In genomic region chr13:103140001-103140671, GRCh38 we compare ENCODE assay signal across 9 cellular contexts.
DNase-seq lines count a peak whose midpoint lies in the region; ATAC-seq, FAIRE-seq and TF ChIP-seq lines count a peak whose summit lies in the region.
"Had no signal": no experiment of that assay in that cellular context is flagged by ENCODE, and none has a peak within 500 bp of the region (broad histone marks: within the 10 kb centered on the region; RNA-seq: fewer than 3 reads in every experiment).

No MANE protein-coding gene starts in this region.

- H3K27ac Mint-ChIP-seq in activated T-cell treated with anti-CD3 and anti-CD28 coated beads, Interleukin-2, amount 50 U/mL, for 72 hours: no peak overlapping the region

- H3K27ac ChIP-seq in OCI-LY7 (ENCODE audit: low read depth, low read length, poor library complexity, severe bottlenecking) (no peak overlapping the region), transverse colon (no peak overlapping the region)
- H3K27ac ChIP-seq: upper lobe of left lung had no signal

- H3K9me3 Mint-ChIP-seq in activated T-cell treated with anti-CD3 and anti-CD28 coated beads, Interleukin-2, amount 50 U/mL, for 72 hours: peaks cover 8 to 10% of the 10 kb centered on the region in 2 donors

- peaks cover 0 to 2% of the 10 kb centered on the region in 2 donors for H3K36me3 Mint-ChIP-seq in activated T-cell treated with anti-CD3 and anti-CD28 coated beads, Interleukin-2, amount 50 U/mL, for 72 hours (ENCODE audit: insufficient read depth in 2 of 2)

- no peaks in the 10 kb centered on the region for H3K9me2 ChIP-seq in OCI-LY7 (ENCODE audit: insufficient read depth, low read length)

- POLR2A ChIA-PET in OCI-LY7 (lab: Charles Lee): interaction anchor here (0.8 to 0.9 kb wide), 3 partner anchors 33 to 220 kb away, joined by 3 read pairs; no protein-coding TSS in a partner anchor

- no peaks in the 10 kb centered on the region for H3K27me3 ChIP-seq in transverse colon
- H3K27me3 ChIP-seq: upper lobe of left lung had no signal

- no peak for DNase-seq in D721Med (ENCODE audit: insufficient read length, low spot score)
- peak; percentile 72 for DNase-seq in OCI-LY7 (ENCODE audit: low spot score)
- DNase-seq in glomerular visceral epithelial cell (ENCODE audit: extremely low spot score): peak; percentile 28
- no peak for DNase-seq in transverse colon
- no peak for DNase-seq in GDM1 (lab: John Stamatoyannopoulos, UW)
- no peak for DNase-seq in activated T-cell treated with anti-CD3 and anti-CD28 coated beads, Interleukin-2, amount 50 U/mL, for 72 hours
- DNase-seq: upper lobe of left lung had no signal

- ATAC-seq in GM19372 (IDR thresholded peaks at IDR 0.05; ENCODE audit: low read depth, unreplicated experiment) (peak; percentile 87), HG03108 (IDR thresholded peaks at IDR 0.05; ENCODE audit: unreplicated experiment) (peak; percentile 86)
- no peak for ATAC-seq in activated T-cell treated with anti-CD3 and anti-CD28 coated beads, Interleukin-2, amount 50 U/mL, for 72 hours (replicated peaks in 1 of 2)

- no peak for TF ChIP-seq POLR2A in transverse colon (IDR thresholded peaks at IDR 0.05)

- no peaks in the 10 kb centered on the region for H3K36me3 ChIP-seq in OCI-LY7 (ENCODE audit: insufficient read depth, low read length)
- no peaks in the 10 kb centered on the region for H3K36me3 ChIP-seq in transverse colon
- H3K36me3 ChIP-seq: upper lobe of left lung had no signal

- H3K4me2 ChIP-seq in OCI-LY7 (ENCODE audit: low read length): no peak overlapping the region

- H3K4me1 ChIP-seq in OCI-LY7 (ENCODE audit: insufficient read depth, low read length, poor library complexity, severe bottlenecking): peaks cover 3% of the 10 kb centered on the region
- no peaks in the 10 kb centered on the region for H3K4me1 ChIP-seq in transverse colon
- H3K4me1 ChIP-seq: upper lobe of left lung had no signal

- H3K9me3 ChIP-seq in OCI-LY7 (ENCODE audit: low read length) (no peaks in the 10 kb centered on the region), transverse colon (no peaks in the 10 kb centered on the region)
- H3K9me3 ChIP-seq: upper lobe of left lung had no signal

- CTCF ChIA-PET in OCI-LY7 (lab: Charles Lee; ENCODE audit: unreplicated experiment): interaction anchor here (0.7 kb wide), 1 partner anchor 270 kb away, joined by 4 read pairs; no protein-coding TSS in a partner anchor

- no peak for FAIRE-seq in D721Med (lab: Jason Lieb, UNC)

- no peaks in the 10 kb centered on the region for H3K4me1 Mint-ChIP-seq in activated T-cell treated with anti-CD3 and anti-CD28 coated beads, Interleukin-2, amount 50 U/mL, for 72 hours (ENCODE audit: low read depth)

- intact Hi-C loops in OCI-LY7 (cut with micrococcal nuclease; ENCODE audit: unreplicated experiment) (loop anchor here (1.0 kb wide), 2 partner anchors 107 to 224 kb away; no protein-coding TSS in a partner anchor), transverse colon (cut with DNase I; ENCODE audit: low total_unique reads) (no loop called here)

- H4K20me1 ChIP-seq in OCI-LY7 (ENCODE audit: insufficient read depth, low read length): no peaks in the 10 kb centered on the region

- H3K27me3 Mint-ChIP-seq in activated T-cell treated with anti-CD3 and anti-CD28 coated beads, Interleukin-2, amount 50 U/mL, for 72 hours (ENCODE audit: low read depth): no peaks in the 10 kb centered on the region

- no TSS peak for BruUV-seq in OCI-LY7 (replicated peaks; lab: Mats Ljungman, UMichigan)

- no peak for TF ChIP-seq EP300 in transverse colon (IDR thresholded peaks at IDR 0.05; ENCODE audit: low read depth)

- 55 to 74% methylated on average over 3 to 5 of the region's 5 CpGs for WGBS in transverse colon (ENCODE audit: low coverage in 1 of 2), 2 donors

- in situ Hi-C loops in transverse colon (cut with MboI; ENCODE audit: low pct_ligation_motif_present in 1 of 4, low pct_unique_long_range_greater_than_20kb in 1 of 4, low sequenced_read_pairs in 3 of 4): loop anchor here in 2 of 4 donors (10.0 to 25.0 kb wide), 2 partner anchors 225 to 228 kb away; no protein-coding TSS in a partner anchor

- peak; percentile 58 for TF ChIP-seq CTCF in D721Med (IDR thresholded peaks at IDR 0.05; ENCODE audit: insufficient read depth, missing control alignments)
- TF ChIP-seq CTCF in OCI-LY7 (conservative IDR thresholded peaks at IDR 0.05; ENCODE audit: low read length): peak; percentile 79
- TF ChIP-seq CTCF in transverse colon (IDR thresholded peaks at IDR 0.05): peak; percentile 33 to 45 (median 39)

- H2AFZ ChIP-seq in OCI-LY7 (ENCODE audit: low read length): peak overlapping the region; percentile 78; the same call in 1 of the 2 replicates

- H3K4me3 ChIP-seq in OCI-LY7 (ENCODE audit: low read depth, low read length, poor library complexity, severe bottlenecking) (no peak overlapping the region), transverse colon (no peak overlapping the region)
- H3K4me3 ChIP-seq: upper lobe of left lung had no signal

- no peak overlapping the region for H3K4me3 Mint-ChIP-seq in activated T-cell treated with anti-CD3 and anti-CD28 coated beads, Interleukin-2, amount 50 U/mL, for 72 hours

- no peaks in the 10 kb centered on the region for H3K79me2 ChIP-seq in OCI-LY7 (ENCODE audit: insufficient read depth, low read depth, low read length)

Comparison
In these comparisons a context has a peak if more than half of its experiments do, and no peak if none do; other contexts are left out.
1. DNase-seq: peak in OCI-LY7 (single experiment) and glomerular visceral epithelial cell (single experiment); none in D721Med (single experiment), transverse colon (single experiment), GDM1 (single experiment) and activated T-cell treated with anti-CD3 and anti-CD28 coated beads, Interleukin-2, amount 50 U/mL, for 72 hours (0 of 2).
2. ATAC-seq: peak in GM19372 (single experiment) and HG03108 (single experiment); none in activated T-cell treated with anti-CD3 and anti-CD28 coated beads, Interleukin-2, amount 50 U/mL, for 72 hours (0 of 2).
3. Peak in every context shown above with its lines, with median percentiles within 50 percentile points of each other: CTCF ChIP-seq.